ENCODE assay signal across 8 cellular contexts in genomic region chr16:88287219-88287618, GRCh38.
DNase-seq lines count a peak whose midpoint lies in the region; ATAC-seq, FAIRE-seq and TF ChIP-seq lines count a peak whose summit lies in the region.

No MANE protein-coding gene starts in this region.

- H3K4me2 ChIP-seq in mesendoderm (ENCODE audit: low read length), result no peak overlapping the region

- FAIRE-seq in H54 (lab: Jason Lieb, UNC), result no peak

- ATAC-seq in SK-N-SH treated with all-trans-retinoic acid at 6 μM for 48 hours (peak; percentile 76), HG03469 (IDR thresholded peaks at IDR 0.05; ENCODE audit: unreplicated experiment) (no peak), HG03039 (IDR thresholded peaks at IDR 0.05; ENCODE audit: unreplicated experiment) (no peak)

- WGBS in mesendoderm (ENCODE audit: extremely low coverage, insufficient coverage, low lambda C conversion rate), result no CpG with 5 or more reads among the region's 3 CpGs

- no peak for TF ChIP-seq POLR2A in H54 (IDR thresholded peaks at IDR 0.05; ENCODE audit: low read depth, low read length)

- no peak overlapping the region for H3K4me3 ChIP-seq in mesendoderm (ENCODE audit: low read length)

- no peak overlapping the region for H3K4ac ChIP-seq in mesendoderm (ENCODE audit: low read depth, low read length)

- H4K5ac ChIP-seq in mesendoderm (ENCODE audit: low read length), result no peak overlapping the region

- DNase-seq in NCI-H1436 (lab: John Stamatoyannopoulos, UW) (peak; percentile 32), NCI-H1436 treated with DMSO at 0.1 percent for 48 hours (lab: John Stamatoyannopoulos, UW) (no peak), H54 (ENCODE audit: insufficient read length, low spot score) (peak; percentile 45), mesendoderm (peak; percentile 22)
- DNase-seq in stimulated activated naive CD4-positive, alpha-beta T cell (lab: John Stamatoyannopoulos, UW), result no peak

- no peak overlapping the region for H2BK5ac ChIP-seq in mesendoderm (ENCODE audit: low read length)

- H3K27me3 ChIP-seq in mesendoderm (ENCODE audit: insufficient read depth, low read length, poor library complexity), result no peaks in the 10 kb centered on the region

- H3K36me3 ChIP-seq in mesendoderm (ENCODE audit: control insufficient read depth, insufficient read depth, low read length), result no peaks in the 10 kb centered on the region

- no peak overlapping the region for H3K56ac ChIP-seq in mesendoderm (ENCODE audit: low read length)

- H3K9ac ChIP-seq in mesendoderm (ENCODE audit: low read length), result no peak overlapping the region

- H3K27ac ChIP-seq in mesendoderm (ENCODE audit: low read depth, low read length), result no peak overlapping the region

- H2BK120ac ChIP-seq in mesendoderm (ENCODE audit: low read depth, low read length), result no peak overlapping the region

- H3K23ac ChIP-seq in mesendoderm (ENCODE audit: low read length), result no peak overlapping the region

- H3K18ac ChIP-seq in mesendoderm (ENCODE audit: low read length), result no peak overlapping the region

- no peak overlapping the region for H2BK15ac ChIP-seq in mesendoderm (replicated peaks; ENCODE audit: low read depth)

- H3K4me1 ChIP-seq in mesendoderm (ENCODE audit: control insufficient read depth, low read depth, low read length), result no peaks in the 10 kb centered on the region

- no peaks in the 10 kb centered on the region for H3K79me2 ChIP-seq in mesendoderm (ENCODE audit: control insufficient read depth, insufficient read depth, low read length)

- H4K8ac ChIP-seq in mesendoderm (ENCODE audit: low read depth, low read length), result no peak overlapping the region

- no peak overlapping the region for H2AK5ac ChIP-seq in mesendoderm (ENCODE audit: low read length)

- no peaks in the 10 kb centered on the region for H3K79me1 ChIP-seq in mesendoderm (ENCODE audit: low read length)

TF ChIP-seq in SK-N-SH treated with all-trans-retinoic acid at 6 μM for 48 hours, 23 proteins besides CTCF, POLR2A, EP300 and RAD21:
- TF ChIP-seq BACH2 (CRISPR knock-in tag; IDR thresholded peaks at IDR 0.05; ENCODE audit: borderline replicate concordance) (no peak), ZNF8 (CRISPR knock-in tag; IDR thresholded peaks at IDR 0.05) (no peak), SNAI2 (CRISPR knock-in tag; IDR thresholded peaks at IDR 0.05) (no peak), PATZ1 (CRISPR knock-in tag; IDR thresholded peaks at IDR 0.05; ENCODE audit: borderline replicate concordance) (no peak), PPARA (CRISPR knock-in tag; IDR thresholded peaks at IDR 0.05; ENCODE audit: borderline replicate concordance) (no peak), TCF4 (CRISPR knock-in tag; IDR thresholded peaks at IDR 0.05; ENCODE audit: borderline replicate concordance) (no peak), POU6F1 (CRISPR knock-in tag; IDR thresholded peaks at IDR 0.05; ENCODE audit: borderline replicate concordance, low read depth) (no peak), ZC3H10 (CRISPR knock-in tag; IDR thresholded peaks at IDR 0.05) (no peak), ZFP3 (CRISPR knock-in tag; IDR thresholded peaks at IDR 0.05) (no peak), TOX (CRISPR knock-in tag; IDR thresholded peaks at IDR 0.05; ENCODE audit: borderline replicate concordance) (no peak), GLIS3 (CRISPR knock-in tag; IDR thresholded peaks at IDR 0.05) (no peak), ISL1 (CRISPR knock-in tag; IDR thresholded peaks at IDR 0.05) (no peak), ZFP30 (CRISPR knock-in tag; IDR thresholded peaks at IDR 0.05) (no peak), ZNF565 (CRISPR knock-in tag; conservative IDR thresholded peaks at IDR 0.05; ENCODE audit: low read depth) (no peak)

Comparison
In these comparisons a context has a peak if more than half of its experiments do, and no peak if none do; other contexts are left out.
1. DNase-seq: peak in NCI-H1436 (single experiment), H54 (single experiment) and mesendoderm (single experiment); none in NCI-H1436 treated with DMSO at 0.1 percent for 48 hours (single experiment) and stimulated activated naive CD4-positive, alpha-beta T cell (0 of 6).